ENCODE assay signal across 1 cellular context in genomic region chr6:167420858-167421766, GRCh38.
TF ChIP-seq lines count a peak whose summit lies in the region.

No MANE protein-coding gene starts in this region.

TF ChIP-seq in HepG2, 621 proteins besides CTCF, POLR2A, EP300 and RAD21 (continued from another document and continues in another):
- TF ChIP-seq SIN3A (IDR thresholded peaks at IDR 0.05; ENCODE audit: borderline replicate concordance, low read depth, low read length) = no peak
- TF ChIP-seq ZNF431 (CRISPR knock-in tag; IDR thresholded peaks at IDR 0.05; ENCODE audit: borderline replicate concordance, low read depth) = no peak
- no peak for TF ChIP-seq PCBP1 (IDR thresholded peaks at IDR 0.05; ENCODE audit: borderline replicate concordance, low read depth, low read length)
- peak; percentile 59; the same call in 1 of the 2 replicates for TF ChIP-seq ZNF556 (CRISPR knock-in tag; IDR thresholded peaks at IDR 0.05; ENCODE audit: borderline replicate concordance)
- 0 out of 2 replicates have a peak, but pooled peaks have one; percentile 45 for TF ChIP-seq CCDC6 (CRISPR knock-in tag; IDR thresholded peaks at IDR 0.05)
- TF ChIP-seq ZNF558 (CRISPR knock-in tag; IDR thresholded peaks at IDR 0.05; ENCODE audit: borderline replicate concordance) = no peak
- no peak for TF ChIP-seq MYNN (CRISPR knock-in tag; IDR thresholded peaks at IDR 0.05; ENCODE audit: low read depth)
- TF ChIP-seq HIVEP1 (CRISPR knock-in tag; IDR thresholded peaks at IDR 0.05) = peak; percentile 51
- no peak for TF ChIP-seq ATF1 (CRISPR knock-in tag; IDR thresholded peaks at IDR 0.05)
- no peak for TF ChIP-seq FOXA1 (IDR thresholded peaks at IDR 0.05)
- TF ChIP-seq FOXA1 (CRISPR knock-in tag; IDR thresholded peaks at IDR 0.05) = 0 out of 2 replicates have a peak, but pooled peaks have one; percentile 20
- TF ChIP-seq CBX2 (IDR thresholded peaks at IDR 0.05; ENCODE audit: low read depth, low read length) = no peak
- TF ChIP-seq CBX2 (CRISPR knock-in tag; IDR thresholded peaks at IDR 0.05; ENCODE audit: low read depth) = 0 out of 2 replicates have a peak, but pooled peaks have one; percentile 84
- TF ChIP-seq CEBPB (IDR thresholded peaks at IDR 0.05; ENCODE audit: borderline replicate concordance, low read depth, low read length) = no peak
- peak; percentile 68; the same call in 1 of the 2 replicates for TF ChIP-seq ZNF225 (CRISPR knock-in tag; IDR thresholded peaks at IDR 0.05)
- no peak for TF ChIP-seq KDM5A (IDR thresholded peaks at IDR 0.05; ENCODE audit: borderline replicate concordance, low read length)
- peak; percentile 96 for TF ChIP-seq ZNF512B (CRISPR knock-in tag; IDR thresholded peaks at IDR 0.05; ENCODE audit: borderline replicate concordance)
- no peak for TF ChIP-seq SMARCE1 (IDR thresholded peaks at IDR 0.05; ENCODE audit: borderline replicate concordance)
- TF ChIP-seq NONO (IDR thresholded peaks at IDR 0.05) = no peak
- TF ChIP-seq NONO (CRISPR knock-in tag; conservative IDR thresholded peaks at IDR 0.05) = peak; percentile 89
- TF ChIP-seq HNRNPK (IDR thresholded peaks at IDR 0.05; ENCODE audit: low read depth, low read length, poor library complexity, severe bottlenecking) = no peak
- peak; percentile 75; the same call in 1 of the 2 replicates for TF ChIP-seq ZNF816 (CRISPR knock-in tag; IDR thresholded peaks at IDR 0.05; ENCODE audit: borderline replicate concordance)
- TF ChIP-seq ZNF891 (CRISPR knock-in tag; IDR thresholded peaks at IDR 0.05) = peak; percentile 74
- no peak for TF ChIP-seq ARID2 (CRISPR knock-in tag; IDR thresholded peaks at IDR 0.05; ENCODE audit: borderline replicate concordance)
- no peak for TF ChIP-seq ARNT (IDR thresholded peaks at IDR 0.05)
- no peak for TF ChIP-seq ZFP1 (CRISPR knock-in tag; IDR thresholded peaks at IDR 0.05)
- no peak for TF ChIP-seq KAT2B (IDR thresholded peaks at IDR 0.05; ENCODE audit: borderline replicate concordance, low read depth, low read length)
- no peak for TF ChIP-seq THAP9 (CRISPR knock-in tag; IDR thresholded peaks at IDR 0.05; ENCODE audit: borderline replicate concordance)
- peak; percentile 89 for TF ChIP-seq UBTF (CRISPR knock-in tag; IDR thresholded peaks at IDR 0.05)
- peak; percentile 66; the same call in 1 of the 2 replicates for TF ChIP-seq ZBTB26 (CRISPR knock-in tag; IDR thresholded peaks at IDR 0.05; ENCODE audit: borderline replicate concordance)
- no peak for TF ChIP-seq ATF7 (IDR thresholded peaks at IDR 0.05)
- TF ChIP-seq ATF7 (CRISPR knock-in tag; IDR thresholded peaks at IDR 0.05) = no peak; the same call in 1 of the 2 replicates
- TF ChIP-seq ZNF589 (CRISPR knock-in tag; conservative IDR thresholded peaks at IDR 0.05) = no peak
- no peak for TF ChIP-seq ZNF333 (CRISPR knock-in tag; IDR thresholded peaks at IDR 0.05; ENCODE audit: borderline replicate concordance)
- no peak for TF ChIP-seq TRAFD1 (CRISPR knock-in tag; IDR thresholded peaks at IDR 0.05; ENCODE audit: borderline replicate concordance)
- 0 out of 2 replicates have a peak, but pooled peaks have one; percentile 66 for TF ChIP-seq HBP1 (CRISPR knock-in tag; IDR thresholded peaks at IDR 0.05; ENCODE audit: low read depth)
- no peak for TF ChIP-seq BRCA1 (CRISPR knock-in tag; IDR thresholded peaks at IDR 0.05)
- no peak for TF ChIP-seq HMGXB3 (CRISPR knock-in tag; IDR thresholded peaks at IDR 0.05; ENCODE audit: borderline replicate concordance)
- TF ChIP-seq ZNF496 (CRISPR knock-in tag; IDR thresholded peaks at IDR 0.05; ENCODE audit: insufficient replicate concordance) = no peak
- peak; percentile 84 for TF ChIP-seq RXRB (CRISPR knock-in tag; IDR thresholded peaks at IDR 0.05; ENCODE audit: borderline replicate concordance)
- peak; percentile 79 for TF ChIP-seq HNRNPLL (IDR thresholded peaks at IDR 0.05; ENCODE audit: low read depth, low read length, poor library complexity, severe bottlenecking)
- peak; percentile 96 for TF ChIP-seq ZNF740 (CRISPR knock-in tag; IDR thresholded peaks at IDR 0.05)
- no peak for TF ChIP-seq ZNF850 (CRISPR knock-in tag; conservative IDR thresholded peaks at IDR 0.05)
- peak; percentile 78; the same call in 1 of the 2 replicates for TF ChIP-seq MIER3 (CRISPR knock-in tag; IDR thresholded peaks at IDR 0.05; ENCODE audit: borderline replicate concordance)
- peak; percentile 60; the same call in 1 of the 2 replicates for TF ChIP-seq KLF12 (CRISPR knock-in tag; IDR thresholded peaks at IDR 0.05; ENCODE audit: borderline replicate concordance)
- no peak for TF ChIP-seq ATF5 (CRISPR knock-in tag; IDR thresholded peaks at IDR 0.05; ENCODE audit: low read depth)
- TF ChIP-seq ZSCAN21 (CRISPR knock-in tag; IDR thresholded peaks at IDR 0.05; ENCODE audit: borderline replicate concordance) = no peak
- peak; percentile 92 for TF ChIP-seq ZKSCAN5 (CRISPR knock-in tag; IDR thresholded peaks at IDR 0.05)
- 0 out of 2 replicates have a peak, but pooled peaks have one; percentile 32 for TF ChIP-seq ZNF317 (CRISPR knock-in tag; IDR thresholded peaks at IDR 0.05)
- peak; percentile 79; the same call in 1 of the 2 replicates for TF ChIP-seq ZNF430 (CRISPR knock-in tag; IDR thresholded peaks at IDR 0.05)
